In the genomic region with DNA sequence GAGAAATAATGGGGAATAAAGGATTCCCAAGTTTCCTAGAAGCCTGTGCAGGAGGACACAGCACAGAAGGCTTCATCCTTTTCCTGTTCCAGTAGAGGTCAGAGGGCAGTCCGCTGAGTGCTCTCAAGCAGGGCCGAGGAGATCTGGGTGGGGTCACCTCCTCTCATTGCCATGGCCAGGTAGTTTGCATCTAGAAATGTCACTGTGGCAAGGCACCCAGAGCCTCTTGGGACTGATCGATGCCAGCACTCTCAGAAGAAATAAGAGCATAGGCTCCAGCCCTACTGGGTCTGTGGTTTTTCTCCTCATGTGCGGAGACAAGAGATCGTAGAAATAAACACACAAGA, we compare ENCODE assay signal across 8 cellular contexts. TPM values are rescaled to one million over a fixed set of nuclear protein-coding genes. Genes with fewer than 3 reads are reported as not detected.
DNase-seq lines count a peak whose midpoint lies in the region; ATAC-seq and TF ChIP-seq lines count a peak whose summit lies in the region.

No MANE protein-coding gene starts in this region.

- H3K9me3 Mint-ChIP-seq in glutamatergic neuron (ENCODE audit: unreplicated experiment), result no peaks in the 10 kb centered on the region

- H3K4me3 ChIP-seq in heart left ventricle, result peak overlapping the region in 7 of 12 donors; percentile 29 to 52 (median 41)
- H3K4me3 ChIP-seq in esophagus squamous epithelium, result peak overlapping the region in 3 of 4 donors; percentile 38 to 59 (median 46)
- no peak overlapping the region for H3K4me3 ChIP-seq in thyroid gland (replicated peaks in 1 of 3)

- H3K36me3 ChIP-seq in heart left ventricle, result peaks cover 0 to 98% (median 87%) of the 10 kb centered on the region in 9 donors
- H3K36me3 ChIP-seq in esophagus squamous epithelium, result peaks cover 8 to 96% (median 9%) of the 10 kb centered on the region in 3 donors
- H3K36me3 ChIP-seq in thyroid gland, result peaks cover 25 to 39% of the 10 kb centered on the region in 2 donors

- no peak for TF ChIP-seq POLR2A in heart left ventricle (IDR thresholded peaks at IDR 0.05)
- no peak for TF ChIP-seq POLR2A in esophagus squamous epithelium (IDR thresholded peaks at IDR 0.05)
- no peak for TF ChIP-seq POLR2A in thyroid gland (IDR thresholded peaks at IDR 0.05)

- no peak overlapping the region for H3K27ac Mint-ChIP-seq in glutamatergic neuron (ENCODE audit: unreplicated experiment)

- H3K27ac ChIP-seq in heart left ventricle (peak overlapping the region in 11 of 12 donors; percentile 18 to 86 (median 63)), esophagus squamous epithelium (peak overlapping the region; percentile 64 to 87 (median 76)), thyroid gland (peak overlapping the region; percentile 61 to 86 (median 84))

- TF ChIP-seq CTCF in heart left ventricle (IDR thresholded peaks at IDR 0.05), result no peak
- no peak for TF ChIP-seq CTCF in esophagus squamous epithelium (IDR thresholded peaks at IDR 0.05)
- TF ChIP-seq CTCF in thyroid gland (IDR thresholded peaks at IDR 0.05), result no peak
- no peak for TF ChIP-seq CTCF in glutamatergic neuron (IDR thresholded peaks at IDR 0.05; ENCODE audit: partially characterized antibody, unreplicated experiment)

- intact Hi-C loops in heart left ventricle (cut with DNase I), result loop anchor here in 1 of 10 donors (2.0 kb wide), 1 partner anchor 35 kb away; no protein-coding TSS in a partner anchor
- intact Hi-C loops in cardiac septum (cut with DNase I), result no loop called here
- intact Hi-C loops in esophagus squamous epithelium (cut with DNase I), result loop anchor here (5.0 kb wide), 1 partner anchor 37 kb away; no protein-coding TSS in a partner anchor
- intact Hi-C loops in thyroid gland (cut with DNase I), result no loop called here

- H3K27me3 Mint-ChIP-seq in glutamatergic neuron (ENCODE audit: unreplicated experiment), result peaks cover 3% of the 10 kb centered on the region

- no peak overlapping the region for H3K4me3 Mint-ChIP-seq in glutamatergic neuron (ENCODE audit: unreplicated experiment)

- DNase-seq in heart left ventricle (no peak), cardiac septum (ENCODE audit: low spot score) (no peak), esophagus squamous epithelium (lab: John Stamatoyannopoulos, UW) (no peak), thyroid gland (peak; percentile 32 to 55), D341Med (ENCODE audit: low spot score) (no peak), glutamatergic neuron (no peak)
- no peak for DNase-seq in effector CD8-positive, alpha-beta T cell (lab: John Stamatoyannopoulos, UW)

- H3K27me3 ChIP-seq in heart left ventricle (no peaks in the 10 kb centered on the region), esophagus squamous epithelium (no peaks in the 10 kb centered on the region), thyroid gland (no peaks in the 10 kb centered on the region)

- H3K36me3 Mint-ChIP-seq in glutamatergic neuron (ENCODE audit: unreplicated experiment), result no peaks in the 10 kb centered on the region

- 55 to 74% (median 67%) methylated on average over 5 of the region's 5 CpGs for WGBS in heart left ventricle, 4 donors
- 35 to 59% methylated on average over 2 to 5 of the region's 5 CpGs for WGBS in esophagus squamous epithelium, 2 donors
- WGBS in thyroid gland, 2 donors, result 46 to 58% methylated on average over 5 of the region's 5 CpGs

- H3K9me3 ChIP-seq in heart left ventricle, result no peaks in the 10 kb centered on the region
- H3K9me3 ChIP-seq in esophagus squamous epithelium, result no peaks in the 10 kb centered on the region
- no peaks in the 10 kb centered on the region for H3K9me3 ChIP-seq in thyroid gland

- H3K4me1 ChIP-seq in heart left ventricle, result peaks cover 0 to 41% (median 12%) of the 10 kb centered on the region in 12 donors
- H3K4me1 ChIP-seq in esophagus squamous epithelium, result peaks cover 7 to 38% (median 10%) of the 10 kb centered on the region in 3 donors
- peaks cover 11 to 15% of the 10 kb centered on the region in 2 donors for H3K4me1 ChIP-seq in thyroid gland

- ATAC-seq in heart left ventricle (peak in 2 of 4 donors; percentile 27 to 61), HG03460 (IDR thresholded peaks at IDR 0.05; ENCODE audit: unreplicated experiment) (peak; percentile 46)

- peaks cover 19% of the 10 kb centered on the region for H3K4me1 Mint-ChIP-seq in glutamatergic neuron (ENCODE audit: low read depth, unreplicated experiment)

RNA-seq across cellular contexts. Expression of gene NUB1, which starts 7.9 kb away (rescaled TPM):
- 10 to 100 TPM; 37.2 to 56.3 (median 42.6) TPM for total RNA-seq in heart left ventricle
- 10 to 100 TPM; 22.6 to 34.7 TPM for polyA plus RNA-seq in heart left ventricle
- total RNA-seq in cardiac septum, result 32.6 TPM
- total RNA-seq in esophagus squamous epithelium, result 10 to 100 TPM; 16.8 to 46.7 (median 26.1) TPM
- total RNA-seq in thyroid gland, result 10 to 100 TPM; 56.9 to 75.5 (median 71.4) TPM
- total RNA-seq in glutamatergic neuron (ENCODE audit: unreplicated experiment), result 41.6 TPM

Comparison
In these comparisons a context has a peak if more than half of its experiments do, and no peak if none do; other contexts are left out.
1. DNase-seq: peak in thyroid gland (2 of 2); none in heart left ventricle (0 of 5), cardiac septum (single experiment), esophagus squamous epithelium (single experiment), effector CD8-positive, alpha-beta T cell (single experiment), D341Med (single experiment) and glutamatergic neuron (single experiment).
2. H3K4me3 ChIP-seq: peak in heart left ventricle (7 of 12) and esophagus squamous epithelium (3 of 4); none in thyroid gland (0 of 3).
3. Peak in every context shown above with its lines, with median percentiles within 50 percentile points of each other: H3K27ac ChIP-seq.